In the genomic region with DNA sequence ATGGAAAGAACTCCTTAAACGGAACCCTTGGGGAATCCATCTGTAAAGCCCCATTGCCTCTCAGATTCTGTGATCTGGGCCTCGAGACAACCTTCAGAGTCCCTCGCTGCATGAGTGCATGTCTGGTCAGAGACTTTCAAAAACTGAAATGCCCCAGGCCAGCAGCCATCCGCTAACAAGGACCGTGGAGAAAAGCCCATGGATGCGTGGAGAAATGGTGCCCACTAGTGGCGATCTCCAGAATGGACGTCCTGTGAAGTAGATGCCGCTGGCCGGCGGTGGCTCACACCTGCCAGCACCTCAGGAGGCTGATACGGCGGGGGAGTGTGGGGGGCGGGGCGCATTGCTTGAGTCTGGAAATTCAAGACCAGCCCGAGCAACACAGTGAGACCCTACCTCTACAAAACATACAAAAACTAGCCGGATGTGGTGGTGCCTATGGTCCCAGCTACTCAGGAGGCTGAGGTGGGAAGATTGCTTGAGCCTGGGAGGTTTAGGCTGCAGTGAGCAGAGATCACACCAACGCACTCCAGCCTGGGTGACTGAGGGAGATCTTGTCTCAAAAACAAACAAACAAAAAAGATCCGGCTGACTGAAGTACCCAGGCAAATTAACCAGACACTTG, we compare ENCODE assay signal across 8 cellular contexts.
A peak's percentile ranks its signal among the peaks of the same experiment; 100 is the strongest.
DNase-seq lines count a peak whose midpoint lies in the region; ATAC-seq and TF ChIP-seq lines count a peak whose summit lies in the region.

No MANE protein-coding gene starts in this region.

- H3K27ac ChIP-seq in VCaP (no peak overlapping the region), brain microvascular endothelial cell (no peak overlapping the region)

- ATAC-seq in HG02938 (IDR thresholded peaks at IDR 0.05; ENCODE audit: unreplicated experiment): peak; percentile 63

- no peak overlapping the region for H3K4me3 ChIP-seq in brain microvascular endothelial cell (ENCODE audit: low read depth, low read length)

- H3K36me3 ChIP-seq in brain microvascular endothelial cell (replicated peaks): no peaks in the 10 kb centered on the region

- H3K27me3 ChIP-seq in brain microvascular endothelial cell (replicated peaks): peaks cover 7% of the 10 kb centered on the region

- TF ChIP-seq CTCF in VCaP (conservative IDR thresholded peaks at IDR 0.05) (peak; percentile 71), brain microvascular endothelial cell (IDR thresholded peaks at IDR 0.05; ENCODE audit: low read depth, low read length, missing control alignments) (peak; percentile 96)

- in situ Hi-C loops in brain microvascular endothelial cell (cut with HindIII; ENCODE audit: low pct_ligation_motif_present, low sequenced_read_pairs): no loop called here

- peak; percentile 49 to 79 for DNase-seq in NCI-H524 (lab: John Stamatoyannopoulos, UW)
- no peak for DNase-seq in NCI-H524 treated with DMSO at 0.1 percent for 48 hours (lab: John Stamatoyannopoulos, UW)
- peak; percentile 63 for DNase-seq in NCI-H2107 (lab: John Stamatoyannopoulos, UW)
- DNase-seq in brain microvascular endothelial cell: peak; percentile 77
- peak; percentile 92 for DNase-seq in inferior parietal cortex (ENCODE audit: extremely low spot score)
- peak; percentile 90 for DNase-seq in stimulated activated CD4-positive, alpha-beta T cell treated with anti-CD3 and anti-CD28 coated beads, Interleukin-15, amount 100 ng/mL, for 24 hours
